In the genomic region with DNA sequence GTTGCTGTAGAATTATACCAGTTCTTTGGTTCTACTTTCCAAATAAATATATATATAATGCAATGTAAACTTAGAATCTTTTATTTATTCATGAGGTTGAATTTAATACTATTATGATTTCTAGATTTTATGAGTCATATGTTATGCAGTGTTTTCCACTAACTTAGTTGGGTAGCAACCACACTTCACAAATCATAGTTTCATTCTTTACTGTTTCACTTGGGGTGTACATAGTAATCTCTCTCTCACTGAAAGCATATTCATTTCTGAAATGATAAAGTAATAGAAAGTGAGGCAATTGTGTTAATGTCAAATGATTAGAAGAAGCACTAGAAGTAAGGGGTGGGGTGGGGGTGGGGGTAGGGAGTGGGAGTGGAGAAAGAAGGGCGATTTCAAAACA, we compare ENCODE assay signal across 21 cellular contexts. TPM values are rescaled to one million over a fixed set of nuclear protein-coding genes. Genes with fewer than 3 reads are reported as not detected.
A peak's percentile ranks its signal among the peaks of the same experiment; 100 is the strongest.
DNase-seq lines count a peak whose midpoint lies in the region; ATAC-seq lines count a peak whose summit lies in the region.
"Had no signal": no experiment of that assay in that cellular context is flagged by ENCODE, and none has a peak within 500 bp of the region (broad histone marks: within the 10 kb centered on the region; RNA-seq: fewer than 3 reads in every experiment).

No MANE protein-coding gene starts in this region.

- no peak overlapping the region for H3K23ac ChIP-seq in trophoblast cell (ENCODE audit: low read length)

- no peaks in the 10 kb centered on the region for H3K27me3 Mint-ChIP-seq in activated T-helper 17 cell treated with anti-CD3 and anti-CD28 coated beads, Interleukin-2, amount 50 U/mL, for 72 hours

- ATAC-seq in activated T-helper 17 cell treated with anti-CD3 and anti-CD28 coated beads, Interleukin-2, amount 50 U/mL, for 72 hours (replicated peaks) = peak; percentile 97
- no peak for ATAC-seq in HG02870 (IDR thresholded peaks at IDR 0.05; ENCODE audit: unreplicated experiment)
- ATAC-seq: gastroesophageal sphincter, K562, right lobe of liver had no signal

- no peak overlapping the region for H3K4ac ChIP-seq in trophoblast cell (ENCODE audit: low read depth, low read length)

- no peak overlapping the region for H3K4me3 ChIP-seq in trophoblast cell (ENCODE audit: low read depth, low read length)
- H3K4me3 ChIP-seq: BLaER1, gastroesophageal sphincter, K562, left ventricle myocardium inferior, right lobe of liver, testis had no signal

- H4K91ac ChIP-seq in trophoblast cell (ENCODE audit: low read depth, low read length) = no peak overlapping the region

- no peak overlapping the region for H2AFZ ChIP-seq in trophoblast cell (ENCODE audit: insufficient read depth, low read length, poor library complexity)

- H3K18ac ChIP-seq in trophoblast cell (ENCODE audit: low read length) = no peak overlapping the region

- H3K4me2 ChIP-seq in trophoblast cell (ENCODE audit: low read length) = no peak overlapping the region

- H3K9ac ChIP-seq in trophoblast cell (ENCODE audit: low read length) = no peak overlapping the region
- H3K9ac ChIP-seq: BLaER1 had no signal

- H3K79me1 ChIP-seq in trophoblast cell (ENCODE audit: low read length) = no peaks in the 10 kb centered on the region

- no peaks in the 10 kb centered on the region for H3K4me1 ChIP-seq in trophoblast cell (ENCODE audit: control insufficient read depth in 1 of 2, insufficient read depth in 2 of 2, low read length in 2 of 2)
- H3K4me1 ChIP-seq: left ventricle myocardium inferior, right lobe of liver, testis had no signal

- H3K14ac ChIP-seq in trophoblast cell (ENCODE audit: low read length) = no peak overlapping the region

- H3K36me3 ChIP-seq in trophoblast cell (ENCODE audit: control insufficient read depth in 1 of 2, insufficient read depth in 2 of 2, low read length in 2 of 2) = no peaks in the 10 kb centered on the region
- H3K36me3 ChIP-seq: BLaER1, gastroesophageal sphincter, left ventricle myocardium inferior, right lobe of liver had no signal

- H3K9me3 ChIP-seq in trophoblast cell (ENCODE audit: insufficient read depth, low read depth, low read length) = no peaks in the 10 kb centered on the region
- H3K9me3 ChIP-seq: BLaER1, gastroesophageal sphincter, left ventricle myocardium inferior, right lobe of liver, testis had no signal

- no peaks in the 10 kb centered on the region for H3K79me2 ChIP-seq in trophoblast cell (ENCODE audit: control insufficient read depth, insufficient read depth, low read length, poor library complexity)

- no peak overlapping the region for H2BK12ac ChIP-seq in trophoblast cell (ENCODE audit: low read length)

- H3K36me3 Mint-ChIP-seq in activated T-helper 17 cell treated with anti-CD3 and anti-CD28 coated beads, Interleukin-2, amount 50 U/mL, for 72 hours (ENCODE audit: low read depth) = no peaks in the 10 kb centered on the region

- no peak overlapping the region for H2BK120ac ChIP-seq in trophoblast cell (ENCODE audit: insufficient read depth, low read length, poor library complexity)

- H2AK5ac ChIP-seq in trophoblast cell (ENCODE audit: low read length) = no peak overlapping the region

- no CpG with 5 or more reads among the region's 1 CpG for WGBS in trophoblast cell (ENCODE audit: extremely low coverage, insufficient coverage, insufficient read length)

- H3K4me1 Mint-ChIP-seq in activated T-helper 17 cell treated with anti-CD3 and anti-CD28 coated beads, Interleukin-2, amount 50 U/mL, for 72 hours = peaks cover 5% of the 10 kb centered on the region

- H4K8ac ChIP-seq in trophoblast cell (ENCODE audit: low read depth, low read length) = no peak overlapping the region

- no peak overlapping the region for H3K4me3 Mint-ChIP-seq in activated T-helper 17 cell treated with anti-CD3 and anti-CD28 coated beads, Interleukin-2, amount 50 U/mL, for 72 hours
- H3K4me3 Mint-ChIP-seq: T-helper 2 cell treated with Interferon-gamma antibody and Interleukin-4, amounts not matched to agents 5 μg/mL and 100 μg/mL, for 36 hours had no signal

- no peak overlapping the region for H3K27ac ChIP-seq in trophoblast cell (ENCODE audit: low read depth, low read length)
- H3K27ac ChIP-seq: BLaER1, gastroesophageal sphincter, left ventricle myocardium inferior, right lobe of liver, testis had no signal

- H2BK5ac ChIP-seq in trophoblast cell (ENCODE audit: low read depth, low read length, poor library complexity) = no peak overlapping the region

- H4K12ac ChIP-seq in trophoblast cell (ENCODE audit: low read depth, low read length) = no peak overlapping the region

- no peak overlapping the region for H3K27ac Mint-ChIP-seq in activated T-helper 17 cell treated with anti-CD3 and anti-CD28 coated beads, Interleukin-2, amount 50 U/mL, for 72 hours
- H3K27ac Mint-ChIP-seq: T-helper 2 cell treated with Interferon-gamma antibody and Interleukin-4, amounts not matched to agents 5 μg/mL and 100 μg/mL, for 36 hours had no signal

- peak; percentile 10 for DNase-seq in AG08395 (ENCODE audit: low spot score)
- peak; percentile 15 for DNase-seq in GM03348 (ENCODE audit: low spot score)
- peak; percentile 3 for DNase-seq in foreskin melanocyte
- DNase-seq in trophoblast cell = no peak
- no peak for DNase-seq in EL
- DNase-seq: amygdala; left ventricle myocardium inferior; NCI-H1048; NCI-H2081; NCI-H524 treated with DMSO at 0.1 percent for 48 hours; occipital lobe; OCI-M1; right lobe of liver; stimulated activated CD4-positive, alpha-beta T cell treated with anti-CD3 and anti-CD28 coated beads, Interleukin-2, amount 100 ng/mL, for 24 hours; testis had no signal

- no peaks in the 10 kb centered on the region for H3K27me3 ChIP-seq in trophoblast cell (ENCODE audit: insufficient read depth, low read length)
- H3K27me3 ChIP-seq: BLaER1, gastroesophageal sphincter, right lobe of liver, testis had no signal

- H3K9me3 Mint-ChIP-seq in activated T-helper 17 cell treated with anti-CD3 and anti-CD28 coated beads, Interleukin-2, amount 50 U/mL, for 72 hours = no peaks in the 10 kb centered on the region
- H3K9me3 Mint-ChIP-seq: T-helper 2 cell treated with Interferon-gamma antibody and Interleukin-4, amounts not matched to agents 5 μg/mL and 100 μg/mL, for 36 hours had no signal

RNA-seq across cellular contexts. Expression of gene IQCH, which starts 52.6 kb away (rescaled TPM):
- total RNA-seq in activated T-helper 17 cell treated with anti-CD3 and anti-CD28 coated beads, Interleukin-2, amount 50 U/mL, for 72 hours = under 1 TPM; 0.77 to 0.89 TPM
- polyA plus RNA-seq in trophoblast cell (2013) = 0.76 and 0.82 TPM in 2 replicates

RNA-seq across cellular contexts. Expression of gene AAGAB, which starts 52.7 kb away (rescaled TPM):
- 10 to 100 TPM; 32.8 to 52.0 TPM for total RNA-seq in activated T-helper 17 cell treated with anti-CD3 and anti-CD28 coated beads, Interleukin-2, amount 50 U/mL, for 72 hours
- 21.6 and 21.9 TPM in 2 replicates for polyA plus RNA-seq in trophoblast cell (2013)

Comparison
In these comparisons a context has a peak if more than half of its experiments do, and no peak if none do; other contexts are left out.
1. DNase-seq: peak in AG08395 (single experiment), GM03348 (single experiment) and foreskin melanocyte (single experiment); none in trophoblast cell (0 of 2) and EL (single experiment).